Comparison of ENCODE assay signal across 1 cellular context in the genomic region with DNA sequence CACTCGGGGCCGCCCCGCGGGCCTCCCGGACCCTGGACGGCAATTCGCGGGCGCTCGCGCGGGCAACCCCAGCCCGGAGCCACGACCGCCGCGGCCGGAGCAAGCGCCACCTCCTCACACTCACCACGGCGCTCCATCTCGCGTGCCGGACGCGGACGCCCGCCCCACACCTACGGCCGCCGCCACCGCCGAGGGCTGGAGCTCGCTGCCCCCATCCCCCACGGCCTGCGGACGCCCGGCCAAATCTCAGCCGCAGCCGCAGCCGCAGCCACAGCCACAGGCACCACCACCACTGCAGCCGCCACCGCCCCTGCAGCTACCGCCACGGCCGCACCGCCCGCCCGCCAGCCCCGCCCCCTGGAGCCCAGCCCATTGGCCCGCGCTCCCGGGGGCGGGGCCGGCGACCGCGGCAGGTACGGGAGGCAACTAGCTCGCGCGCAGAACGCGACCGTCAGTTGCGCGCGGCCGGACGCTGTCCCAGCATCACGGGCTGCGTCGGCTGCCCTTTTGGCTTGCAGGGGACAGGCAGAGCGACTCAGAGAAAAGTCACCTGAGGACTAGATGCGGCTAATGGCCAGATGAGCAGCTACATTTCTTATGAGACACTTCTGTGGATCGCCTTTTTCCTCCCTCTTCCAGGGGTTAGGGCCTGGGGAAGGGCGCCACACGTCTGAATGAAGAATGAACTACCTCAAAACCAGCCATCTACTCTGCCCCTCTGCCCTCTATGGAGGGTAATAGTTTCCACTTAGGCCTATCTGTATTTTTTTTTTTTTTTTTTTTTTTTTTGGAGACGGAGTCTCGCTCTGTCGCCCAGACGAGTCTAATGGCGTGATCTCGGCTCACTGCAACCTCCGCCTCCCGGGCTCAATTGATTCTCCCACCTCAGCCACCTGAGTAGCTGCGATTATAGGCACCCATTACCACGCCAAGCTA.
TF ChIP-seq lines count a peak whose summit lies in the region.

A gene with protein sequence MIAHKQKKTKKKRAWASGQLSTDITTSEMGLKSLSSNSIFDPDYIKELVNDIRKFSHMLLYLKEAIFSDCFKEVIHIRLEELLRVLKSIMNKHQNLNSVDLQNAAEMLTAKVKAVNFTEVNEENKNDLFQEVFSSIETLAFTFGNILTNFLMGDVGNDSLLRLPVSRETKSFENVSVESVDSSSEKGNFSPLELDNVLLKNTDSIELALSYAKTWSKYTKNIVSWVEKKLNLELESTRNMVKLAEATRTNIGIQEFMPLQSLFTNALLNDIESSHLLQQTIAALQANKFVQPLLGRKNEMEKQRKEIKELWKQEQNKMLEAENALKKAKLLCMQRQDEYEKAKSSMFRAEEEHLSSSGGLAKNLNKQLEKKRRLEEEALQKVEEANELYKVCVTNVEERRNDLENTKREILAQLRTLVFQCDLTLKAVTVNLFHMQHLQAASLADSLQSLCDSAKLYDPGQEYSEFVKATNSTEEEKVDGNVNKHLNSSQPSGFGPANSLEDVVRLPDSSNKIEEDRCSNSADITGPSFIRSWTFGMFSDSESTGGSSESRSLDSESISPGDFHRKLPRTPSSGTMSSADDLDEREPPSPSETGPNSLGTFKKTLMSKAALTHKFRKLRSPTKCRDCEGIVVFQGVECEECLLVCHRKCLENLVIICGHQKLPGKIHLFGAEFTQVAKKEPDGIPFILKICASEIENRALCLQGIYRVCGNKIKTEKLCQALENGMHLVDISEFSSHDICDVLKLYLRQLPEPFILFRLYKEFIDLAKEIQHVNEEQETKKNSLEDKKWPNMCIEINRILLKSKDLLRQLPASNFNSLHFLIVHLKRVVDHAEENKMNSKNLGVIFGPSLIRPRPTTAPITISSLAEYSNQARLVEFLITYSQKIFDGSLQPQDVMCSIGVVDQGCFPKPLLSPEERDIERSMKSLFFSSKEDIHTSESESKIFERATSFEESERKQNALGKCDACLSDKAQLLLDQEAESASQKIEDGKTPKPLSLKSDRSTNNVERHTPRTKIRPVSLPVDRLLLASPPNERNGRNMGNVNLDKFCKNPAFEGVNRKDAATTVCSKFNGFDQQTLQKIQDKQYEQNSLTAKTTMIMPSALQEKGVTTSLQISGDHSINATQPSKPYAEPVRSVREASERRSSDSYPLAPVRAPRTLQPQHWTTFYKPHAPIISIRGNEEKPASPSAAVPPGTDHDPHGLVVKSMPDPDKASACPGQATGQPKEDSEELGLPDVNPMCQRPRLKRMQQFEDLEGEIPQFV (minus strand): TSS at position 294 of the 936 bp plus-strand sequence. CDS start 5,973 bp downstream, outside the sequence.

TF ChIP-seq in PFSK-1, 5 proteins besides CTCF, POLR2A, EP300 and RAD21 (continued from another document):
- TF ChIP-seq, protein P1, sequence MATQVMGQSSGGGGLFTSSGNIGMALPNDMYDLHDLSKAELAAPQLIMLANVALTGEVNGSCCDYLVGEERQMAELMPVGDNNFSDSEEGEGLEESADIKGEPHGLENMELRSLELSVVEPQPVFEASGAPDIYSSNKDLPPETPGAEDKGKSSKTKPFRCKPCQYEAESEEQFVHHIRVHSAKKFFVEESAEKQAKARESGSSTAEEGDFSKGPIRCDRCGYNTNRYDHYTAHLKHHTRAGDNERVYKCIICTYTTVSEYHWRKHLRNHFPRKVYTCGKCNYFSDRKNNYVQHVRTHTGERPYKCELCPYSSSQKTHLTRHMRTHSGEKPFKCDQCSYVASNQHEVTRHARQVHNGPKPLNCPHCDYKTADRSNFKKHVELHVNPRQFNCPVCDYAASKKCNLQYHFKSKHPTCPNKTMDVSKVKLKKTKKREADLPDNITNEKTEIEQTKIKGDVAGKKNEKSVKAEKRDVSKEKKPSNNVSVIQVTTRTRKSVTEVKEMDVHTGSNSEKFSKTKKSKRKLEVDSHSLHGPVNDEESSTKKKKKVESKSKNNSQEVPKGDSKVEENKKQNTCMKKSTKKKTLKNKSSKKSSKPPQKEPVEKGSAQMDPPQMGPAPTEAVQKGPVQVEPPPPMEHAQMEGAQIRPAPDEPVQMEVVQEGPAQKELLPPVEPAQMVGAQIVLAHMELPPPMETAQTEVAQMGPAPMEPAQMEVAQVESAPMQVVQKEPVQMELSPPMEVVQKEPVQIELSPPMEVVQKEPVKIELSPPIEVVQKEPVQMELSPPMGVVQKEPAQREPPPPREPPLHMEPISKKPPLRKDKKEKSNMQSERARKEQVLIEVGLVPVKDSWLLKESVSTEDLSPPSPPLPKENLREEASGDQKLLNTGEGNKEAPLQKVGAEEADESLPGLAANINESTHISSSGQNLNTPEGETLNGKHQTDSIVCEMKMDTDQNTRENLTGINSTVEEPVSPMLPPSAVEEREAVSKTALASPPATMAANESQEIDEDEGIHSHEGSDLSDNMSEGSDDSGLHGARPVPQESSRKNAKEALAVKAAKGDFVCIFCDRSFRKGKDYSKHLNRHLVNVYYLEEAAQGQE (IDR thresholded peaks at IDR 0.05; ENCODE audit: insufficient read depth in 1 of 2, low read depth in 2 of 2, low read length in 2 of 2): no peak
